In the genomic region with DNA sequence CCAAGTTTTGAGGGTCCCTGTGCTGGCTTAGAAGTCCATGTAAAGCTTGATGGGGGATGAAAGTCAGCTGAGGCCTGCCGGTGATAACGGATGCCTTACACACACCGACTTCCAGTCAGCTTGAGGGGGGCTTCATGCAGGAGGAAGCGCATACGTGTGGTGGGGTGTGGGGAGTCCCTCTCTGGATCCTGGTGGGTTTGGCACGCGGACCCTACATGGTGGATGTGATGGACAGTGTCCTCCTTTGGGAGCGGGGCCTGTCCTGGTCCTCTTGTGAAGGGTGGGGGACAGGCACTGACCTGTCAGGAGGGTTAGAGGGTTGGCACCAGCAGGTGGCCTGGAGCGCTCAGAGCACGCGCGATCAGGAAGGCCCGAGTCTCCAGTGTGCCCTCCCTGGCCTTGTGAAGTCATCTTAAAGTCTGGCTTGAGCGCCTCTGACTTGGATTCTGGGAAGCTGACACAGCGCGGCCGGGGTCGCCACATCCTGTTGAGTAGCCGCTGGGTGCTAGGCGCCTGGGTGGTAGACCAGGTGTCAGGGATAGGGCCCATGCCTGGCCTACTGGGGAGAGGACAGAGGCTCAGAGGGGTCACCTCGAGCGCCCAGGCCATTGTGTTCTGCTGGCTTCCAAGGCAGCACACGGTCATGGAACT, we compare ENCODE assay signal across 7 cellular contexts. TPM values are rescaled to one million over a fixed set of nuclear protein-coding genes. Genes with fewer than 3 reads are reported as not detected.
DNase-seq lines count a peak whose midpoint lies in the region; ATAC-seq and TF ChIP-seq lines count a peak whose summit lies in the region.

No MANE protein-coding gene starts in this region.

- H3K9me3 Mint-ChIP-seq in T-cell, result no peaks in the 10 kb centered on the region

- peak overlapping the region; percentile 95 for H3K4me3 ChIP-seq in HAP-1
- H3K4me3 ChIP-seq in spleen, result peak overlapping the region in 4 of 8 donors; percentile 92 to 98 (median 94)

- WGBS in spleen, 5 donors, result 53 to 76% (median 60%) methylated on average over 17 to 23 of the region's 23 CpGs

- H3K27me3 Mint-ChIP-seq in T-cell, result no peaks in the 10 kb centered on the region

- peaks cover 56 to 68% (median 68%) of the 10 kb centered on the region in 3 donors for H3K4me1 Mint-ChIP-seq in T-cell

- TF ChIP-seq CTCF in spleen (IDR thresholded peaks at IDR 0.05 in 8 of 11, conservative IDR thresholded peaks at IDR 0.05 in 3 of 11), result no peak

- H3K4me1 ChIP-seq in HAP-1 (peaks cover 24% of the 10 kb centered on the region), spleen (peaks cover 51 to 86% (median 79%) of the 10 kb centered on the region in 6 donors)

- H3K9me3 ChIP-seq in HAP-1 (no peaks in the 10 kb centered on the region), spleen (no peaks in the 10 kb centered on the region)

- no peaks in the 10 kb centered on the region for H3K27me3 ChIP-seq in HAP-1 (ENCODE audit: low read depth)
- no peaks in the 10 kb centered on the region for H3K27me3 ChIP-seq in spleen (replicated peaks in 1 of 7)

- H3K27ac ChIP-seq in epithelial cell of prostate, result peak overlapping the region; percentile 15
- H3K27ac ChIP-seq in spleen, result peak overlapping the region in 7 of 8 donors; percentile 60 to 98 (median 96)

- DNase-seq in HAP-1 (ENCODE audit: low spot score in 2 of 2) (no peak), T-cell (no peak), epithelial cell of prostate (ENCODE audit: low read depth, low spot score) (no peak), spleen (no peak), GF-D8 (lab: John Stamatoyannopoulos, UW) (no peak), NCI-H2107 (lab: John Stamatoyannopoulos, UW) (no peak)

- H3K36me3 Mint-ChIP-seq in T-cell, result peaks cover 8% of the 10 kb centered on the region

- peak overlapping the region; percentile 91 to 95 (median 94) for H3K4me3 Mint-ChIP-seq in T-cell

- peak overlapping the region; percentile 59 to 96 for H3K27ac Mint-ChIP-seq in T-cell

- intact Hi-C loops in spleen (cut with DNase I; ENCODE audit: low total_unique reads), result no loop called here

- peaks cover 56% of the 10 kb centered on the region for H3K36me3 ChIP-seq in HAP-1 (replicated peaks)
- peaks cover 0 to 58% (median 14%) of the 10 kb centered on the region in 6 donors for H3K36me3 ChIP-seq in spleen

- CTCF ChIA-PET in T-cell (lab: Charles Lee), result no interaction called here

- POLR2A ChIA-PET in T-cell (lab: Charles Lee), result no interaction called here

- ATAC-seq in T-cell (replicated peaks in 1 of 4), result no peak
- ATAC-seq in GM18907 (IDR thresholded peaks at IDR 0.05; ENCODE audit: unreplicated experiment), result no peak

- in situ Hi-C loops in HAP-1 (cut with MboI; ENCODE audit: low sequenced_read_pairs), result no loop called here

- no peak for TF ChIP-seq POLR2A in spleen (IDR thresholded peaks at IDR 0.05)

RNA-seq across cellular contexts. Expression of a gene that starts 2.9 kb away (rescaled TPM):
- 100 to 1,000 TPM; 153 to 170 (median 161) TPM for total RNA-seq in T-cell
- 100 to 1,000 TPM in 3 of 7 donors, 10 to 100 TPM in 4; 43.8 to 137 (median 94.6) TPM for total RNA-seq in spleen
- polyA plus RNA-seq in spleen, result 100 to 1,000 TPM in 2 of 3 donors, 10 to 100 TPM in 1; 80.0 to 133 (median 106) TPM

RNA-seq across cellular contexts. Expression of a gene that starts 8.9 kb away (rescaled TPM):
- total RNA-seq in T-cell (10 to 100 TPM; 11.8 to 18.1 (median 13.7) TPM), spleen (10 to 100 TPM in 4 of 7 donors, 1 to 10 TPM in 3; 7.1 to 14.5 (median 11.2) TPM)
- 10 to 100 TPM; 15.2 to 20.4 (median 18.2) TPM for polyA plus RNA-seq in spleen

RNA-seq across cellular contexts. Expression of a gene that starts 26.6 kb away (rescaled TPM):
- total RNA-seq in T-cell (10 to 100 TPM; 50.3 to 85.5 (median 79.6) TPM), spleen (100 to 1,000 TPM in 1 of 7 donors, 10 to 100 TPM in 6; 64.0 to 133 (median 85.2) TPM)
- 100 to 1,000 TPM in 1 of 3 donors, 10 to 100 TPM in 2; 75.5 to 106 (median 78.0) TPM for polyA plus RNA-seq in spleen

RNA-seq across cellular contexts. Expression of a gene that starts 27.9 kb away (rescaled TPM):
- total RNA-seq in T-cell, result 1,000 to 10,000 TPM; 1,731 to 2,353 (median 2,282) TPM
- total RNA-seq in spleen, result 1,000 to 10,000 TPM in 6 of 7 donors, 100 to 1,000 TPM in 1; 932 to 4,344 (median 1,309) TPM
- polyA plus RNA-seq in spleen, result 1,000 to 10,000 TPM; 4,275 to 5,849 (median 5,793) TPM

RNA-seq across cellular contexts. Expression of a gene that starts 39.7 kb away (rescaled TPM):
- total RNA-seq in T-cell (under 1 TPM; 0.08 to 0.29 (median 0.13) TPM), spleen (under 1 TPM; 0.07 to 0.56 (median 0.20) TPM)
- under 1 TPM; 0.02 to 0.29 (median 0.02) TPM for polyA plus RNA-seq in spleen
